ENCODE assay signal across 8 cellular contexts in the genomic region with DNA sequence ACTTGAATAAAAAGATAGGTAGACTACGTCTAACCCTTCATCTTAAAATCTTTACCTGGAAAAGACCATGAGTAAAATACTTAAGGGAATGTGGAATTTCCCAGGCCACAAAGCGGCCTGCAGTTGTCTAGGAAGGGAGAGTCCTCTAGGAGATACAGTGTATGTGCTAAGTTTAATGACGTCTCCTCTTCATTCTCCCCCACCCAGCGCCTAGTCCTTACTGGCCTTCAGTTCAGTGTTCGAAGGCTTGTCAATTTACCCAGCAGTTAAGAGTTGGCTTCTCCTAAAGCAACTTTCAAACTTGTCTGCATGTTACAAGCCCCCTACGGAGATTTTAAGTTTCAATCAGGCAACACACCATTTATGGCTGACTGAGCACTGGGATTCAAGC. TPM values are rescaled to one million over a fixed set of nuclear protein-coding genes. Genes with fewer than 3 reads are reported as not detected.
DNase-seq lines count a peak whose midpoint lies in the region; ATAC-seq and TF ChIP-seq lines count a peak whose summit lies in the region.

No MANE protein-coding gene starts in this region.

- H3K36me3 Mint-ChIP-seq in endodermal cell (ENCODE audit: low read depth), result no peaks in the 10 kb centered on the region

- peak overlapping the region; percentile 100 for H3K27ac Mint-ChIP-seq in endodermal cell

- H3K4me3 ChIP-seq in endodermal cell (ENCODE audit: low read length) (peak overlapping the region; percentile 98), ovary (no peak overlapping the region)

- peak overlapping the region; percentile 100 for H3K4me3 Mint-ChIP-seq in endodermal cell

- peaks cover 26% of the 10 kb centered on the region for H3K4me1 Mint-ChIP-seq in endodermal cell

- no peaks in the 10 kb centered on the region for H3K27me3 Mint-ChIP-seq in endodermal cell (ENCODE audit: insufficient read depth)

- TF ChIP-seq EP300 in ovary (IDR thresholded peaks at IDR 0.05), result no peak

- H3K36me3 ChIP-seq in endodermal cell (ENCODE audit: control insufficient read depth, insufficient read depth, low read length) (no peaks in the 10 kb centered on the region), ovary (no peaks in the 10 kb centered on the region)

- no peak for ATAC-seq in GM18517 (IDR thresholded peaks at IDR 0.05; ENCODE audit: unreplicated experiment)

- peak overlapping the region; percentile 98 for H3K9ac ChIP-seq in endodermal cell (ENCODE audit: extremely low read depth, low read length, poor library complexity, severe bottlenecking)

- intact Hi-C loops in ovary (cut with DNase I), result loop anchor here in 2 of 4 donors (2.0 to 10.0 kb wide), 3 partner anchors 34 to 162 kb away; a partner anchor contains a TSS

- WGBS in endodermal cell (ENCODE audit: insufficient coverage in 1 of 2, insufficient read length in 1 of 2), 2 experiments, result 47 to 48% methylated on average over 3 to 6 of the region's 6 CpGs
- WGBS in ovary, 3 donors, result 64 to 68% (median 65%) methylated on average over 6 of the region's 6 CpGs

- no peaks in the 10 kb centered on the region for H3K4me1 ChIP-seq in endodermal cell (ENCODE audit: control insufficient read depth, insufficient read depth, low read length)
- H3K4me1 ChIP-seq in ovary (ENCODE audit: insufficient read depth), result no peaks in the 10 kb centered on the region

- TF ChIP-seq CTCF in endodermal cell (conservative IDR thresholded peaks at IDR 0.05), result no peak
- no peak for TF ChIP-seq CTCF in ovary (IDR thresholded peaks at IDR 0.05)

- peak; percentile 50 to 55 for DNase-seq in NCI-H524 (lab: John Stamatoyannopoulos, UW)
- no peak for DNase-seq in NCI-H524 treated with DMSO at 0.1 percent for 48 hours (lab: John Stamatoyannopoulos, UW)
- DNase-seq in SK-MEL-5 (ENCODE audit: low read depth, low spot score), result peak; percentile 88
- peak; percentile 79 for DNase-seq in endodermal cell
- peak in 1 of 5 donors; percentile 41 for DNase-seq in ovary
- no peak for DNase-seq in occipital lobe (lab: John Stamatoyannopoulos, UW)
- no peak for DNase-seq in stimulated activated CD4-positive, alpha-beta T cell treated with anti-CD3 and anti-CD28 coated beads, Interleukin-2, amount 100 ng/mL, for 48 hours

- no peak for TF ChIP-seq POLR2A in ovary (IDR thresholded peaks at IDR 0.05)

- no peaks in the 10 kb centered on the region for H3K9me3 Mint-ChIP-seq in endodermal cell

- H3K27ac ChIP-seq in endodermal cell (ENCODE audit: low read depth, low read length) (peak overlapping the region; percentile 97), ovary (peak overlapping the region; percentile 0 to 93)

- H3K9me3 ChIP-seq in endodermal cell (ENCODE audit: control insufficient read depth, low read length), result no peaks in the 10 kb centered on the region
- no peaks in the 10 kb centered on the region for H3K9me3 ChIP-seq in ovary

- H3K27me3 ChIP-seq in endodermal cell (ENCODE audit: control insufficient read depth, insufficient read depth, low read length, poor library complexity, severe bottlenecking), result no peaks in the 10 kb centered on the region
- no peaks in the 10 kb centered on the region for H3K27me3 ChIP-seq in ovary

- in situ Hi-C loops in SK-MEL-5 (cut with HindIII; ENCODE audit: low pct_unique_long_range_greater_than_20kb, low sequenced_read_pairs), result no loop called here

RNA-seq across cellular contexts. Expression of gene HFE, which starts 35.2 kb away (rescaled TPM):
- 15.8 and 16.1 TPM in 2 replicates for total RNA-seq in SK-MEL-5 (2014; rRNA removed; shearing (Covaris generic))
- polyA plus RNA-seq in SK-MEL-5 (2015; cell fraction: cytosol; rRNA removed), result 16.0 and 25.4 TPM in 2 replicates
- 22.9 and 27.6 TPM in 2 replicates for polyA plus RNA-seq in SK-MEL-5 (2015; cell fraction: nucleus; rRNA removed)
- total RNA-seq in endodermal cell, result 1 to 10 TPM; 1.8 to 2.1 TPM
- polyA plus RNA-seq in endodermal cell (2013, experiment 1 of 2), result 2.7 TPM
- polyA plus RNA-seq in endodermal cell (2013, experiment 2 of 2), result 1.7 TPM
- 1 to 10 TPM; 3.6 to 9.0 (median 7.4) TPM for total RNA-seq in ovary
- 10 to 100 TPM in 1 of 2 donors, 1 to 10 TPM in 1; 5.8 to 25.8 TPM for polyA plus RNA-seq in ovary
- total RNA-seq in occipital lobe, result 1.1 TPM

Comparison
In these comparisons a context has a peak if more than half of its experiments do, and no peak if none do; other contexts are left out.
1. DNase-seq: peak in NCI-H524 (2 of 2), SK-MEL-5 (single experiment) and endodermal cell (single experiment); none in NCI-H524 treated with DMSO at 0.1 percent for 48 hours (single experiment), occipital lobe (single experiment) and stimulated activated CD4-positive, alpha-beta T cell treated with anti-CD3 and anti-CD28 coated beads, Interleukin-2, amount 100 ng/mL, for 48 hours (0 of 2).